19 cellular contexts compared by ENCODE assay signal in genomic region chr4:19722404-19722803, GRCh38.
DNase-seq lines count a peak whose midpoint lies in the region; ATAC-seq and TF ChIP-seq lines count a peak whose summit lies in the region.
"Had no signal": no experiment of that assay in that cellular context is flagged by ENCODE, and none has a peak within 500 bp of the region (broad histone marks: within the 10 kb centered on the region; RNA-seq: fewer than 3 reads in every experiment).

No MANE protein-coding gene starts in this region.

- no peaks in the 10 kb centered on the region for H3K27me3 ChIP-seq in smooth muscle cell (ENCODE audit: low read depth)
- H3K27me3 ChIP-seq: BE2C, BLaER1 had no signal

- no peaks in the 10 kb centered on the region for H3F3A ChIP-seq in smooth muscle cell (ENCODE audit: low read depth)

- H3K27ac ChIP-seq in smooth muscle cell (ENCODE audit: low read depth), result no peak overlapping the region
- H3K27ac ChIP-seq: BLaER1 had no signal

- H2AFZ ChIP-seq in smooth muscle cell (ENCODE audit: low read depth), result no peak overlapping the region

- no peak overlapping the region for H3K4me2 ChIP-seq in smooth muscle cell

- H3K4me3 ChIP-seq in smooth muscle cell, result no peak overlapping the region
- H3K4me3 ChIP-seq: BLaER1 had no signal

- 68% methylated on average over 1 of the region's 1 CpG for WGBS in smooth muscle cell (ENCODE audit: low lambda C conversion rate)

- H3K9ac ChIP-seq in smooth muscle cell (ENCODE audit: low read depth), result no peak overlapping the region
- H3K9ac ChIP-seq: BLaER1 had no signal

- H3K9me3 ChIP-seq in smooth muscle cell (replicated peaks; ENCODE audit: low read depth), result no peaks in the 10 kb centered on the region
- H3K9me3 ChIP-seq: BE2C had no signal

- H3K9me3 Mint-ChIP-seq in stimulated activated naive CD8-positive, alpha-beta T cell treated with anti-CD3 and anti-CD28 coated beads, Interleukin-15, amount 100 ng/mL, for 72 hours, result peaks cover 12 to 23% of the 10 kb centered on the region in 2 donors

- TF ChIP-seq CTCF in smooth muscle cell (IDR thresholded peaks at IDR 0.05; ENCODE audit: borderline replicate concordance, insufficient read depth, poor library complexity, severe bottlenecking), result no peak

- no peak overlapping the region for H3K27ac Mint-ChIP-seq in stimulated activated naive CD8-positive, alpha-beta T cell treated with anti-CD3 and anti-CD28 coated beads, Interleukin-15, amount 100 ng/mL, for 72 hours
- H3K27ac Mint-ChIP-seq: CD14-positive monocyte; CD4-positive, alpha-beta memory T cell; CD4-positive, CD25-positive, alpha-beta regulatory T cell; CD8-positive, alpha-beta memory T cell had no signal

- H3K4me1 Mint-ChIP-seq in stimulated activated naive CD8-positive, alpha-beta T cell treated with anti-CD3 and anti-CD28 coated beads, Interleukin-15, amount 100 ng/mL, for 72 hours, result no peaks in the 10 kb centered on the region
- H3K4me1 Mint-ChIP-seq: CD14-positive monocyte; CD4-positive, alpha-beta memory T cell; CD4-positive, CD25-positive, alpha-beta regulatory T cell; CD8-positive, alpha-beta memory T cell had no signal

- no peaks in the 10 kb centered on the region for H4K20me1 ChIP-seq in smooth muscle cell (ENCODE audit: low read depth)
- H4K20me1 ChIP-seq: BLaER1 had no signal

- no peak overlapping the region for H3K4me3 Mint-ChIP-seq in stimulated activated naive CD8-positive, alpha-beta T cell treated with anti-CD3 and anti-CD28 coated beads, Interleukin-15, amount 100 ng/mL, for 72 hours
- H3K4me3 Mint-ChIP-seq: CD14-positive monocyte; CD4-positive, alpha-beta memory T cell; CD4-positive, CD25-positive, alpha-beta regulatory T cell; CD8-positive, alpha-beta memory T cell had no signal

- no peak for ATAC-seq in stimulated activated naive CD8-positive, alpha-beta T cell treated with anti-CD3 and anti-CD28 coated beads, Interleukin-15, amount 100 ng/mL, for 72 hours
- ATAC-seq in HG02938 (IDR thresholded peaks at IDR 0.05; ENCODE audit: unreplicated experiment), result no peak

- H3K27me3 Mint-ChIP-seq in stimulated activated naive CD8-positive, alpha-beta T cell treated with anti-CD3 and anti-CD28 coated beads, Interleukin-15, amount 100 ng/mL, for 72 hours, result no peaks in the 10 kb centered on the region
- H3K27me3 Mint-ChIP-seq: CD4-positive, alpha-beta memory T cell; CD4-positive, CD25-positive, alpha-beta regulatory T cell; CD8-positive, alpha-beta memory T cell had no signal

- H3K36me3 ChIP-seq in smooth muscle cell (ENCODE audit: low read depth), result no peaks in the 10 kb centered on the region
- H3K36me3 ChIP-seq: BE2C, BLaER1 had no signal

- no peaks in the 10 kb centered on the region for H3K4me1 ChIP-seq in smooth muscle cell (ENCODE audit: low read depth)
- H3K4me1 ChIP-seq: BE2C had no signal

- DNase-seq in dermis blood vessel endothelial cell (peak; percentile 58), glomerular endothelial cell (ENCODE audit: extremely low read depth, low read depth, low spot score) (peak; percentile 69), pulmonary artery endothelial cell (ENCODE audit: low read depth, low spot score) (peak; percentile 32), smooth muscle cell (lab: John Stamatoyannopoulos, UW; ENCODE audit: unreplicated experiment) (no peak), NCI-H510A treated with DMSO at 0.1 percent for 48 hours (lab: John Stamatoyannopoulos, UW) (no peak)
- DNase-seq in stimulated activated naive CD8-positive, alpha-beta T cell treated with anti-CD3 and anti-CD28 coated beads, Interleukin-15, amount 100 ng/mL, for 72 hours, result no peak
- DNase-seq: 8988T; ACHN; BE2C; C1 segment of cervical spinal cord; CD4-positive, alpha-beta memory T cell; CD4-positive, CD25-positive, alpha-beta regulatory T cell; CD8-positive, alpha-beta memory T cell; COR-L47; DMS79 treated with DMSO at 0.1 percent for 48 hours; GF-D8 had no signal

- no peaks in the 10 kb centered on the region for H3K79me2 ChIP-seq in smooth muscle cell (ENCODE audit: low read depth)

Comparison
In these comparisons a context has a peak if more than half of its experiments do, and no peak if none do; other contexts are left out.
1. DNase-seq: peak in dermis blood vessel endothelial cell (single experiment), glomerular endothelial cell (single experiment) and pulmonary artery endothelial cell (single experiment); none in stimulated activated naive CD8-positive, alpha-beta T cell treated with anti-CD3 and anti-CD28 coated beads, Interleukin-15, amount 100 ng/mL, for 72 hours (0 of 2), smooth muscle cell (single experiment) and NCI-H510A treated with DMSO at 0.1 percent for 48 hours (single experiment).